Comparison of ENCODE assay signal across 20 cellular contexts in genomic region chr3:40717471-40717870, GRCh38.
"Had no signal": no experiment of that assay in that cellular context is flagged by ENCODE, and none has a peak within 500 bp of the region (broad histone marks: within the 10 kb centered on the region; RNA-seq: fewer than 3 reads in every experiment).

No MANE protein-coding gene starts in this region.

- ATAC-seq: left cardiac atrium; lower lobe of right lung; naive thymus-derived CD8-positive, alpha-beta T cell; right cardiac atrium; stimulated activated effector memory CD8-positive, alpha-beta T cell treated with anti-CD3 and anti-CD28 coated beads, Interleukin-12 subunit alpha, Interleukin-12 subunit beta, amount 100 ng/mL, for 72 hours; stimulated activated naive CD8-positive, alpha-beta T cell treated with anti-CD3 and anti-CD28 coated beads, Interleukin-15, amount 100 ng/mL, for 72 hours; upper lobe of right lung had no signal

- H3K9me3 ChIP-seq: left ventricle myocardium inferior, lower lobe of right lung, ovary, testis, tibial nerve, upper lobe of right lung, vagina had no signal

- H3K27ac Mint-ChIP-seq: immature natural killer cell; naive thymus-derived CD8-positive, alpha-beta T cell; stimulated activated effector memory CD8-positive, alpha-beta T cell treated with anti-CD3 and anti-CD28 coated beads, Interleukin-12 subunit alpha, Interleukin-12 subunit beta, amount 100 ng/mL, for 72 hours; stimulated activated naive CD8-positive, alpha-beta T cell treated with anti-CD3 and anti-CD28 coated beads, Interleukin-15, amount 100 ng/mL, for 72 hours had no signal

- H3K36me3 Mint-ChIP-seq: immature natural killer cell; naive thymus-derived CD8-positive, alpha-beta T cell; stimulated activated effector memory CD8-positive, alpha-beta T cell treated with anti-CD3 and anti-CD28 coated beads, Interleukin-12 subunit alpha, Interleukin-12 subunit beta, amount 100 ng/mL, for 72 hours had no signal

- H3K4me3 Mint-ChIP-seq: immature natural killer cell; naive thymus-derived CD8-positive, alpha-beta T cell; stimulated activated effector memory CD8-positive, alpha-beta T cell treated with anti-CD3 and anti-CD28 coated beads, Interleukin-12 subunit alpha, Interleukin-12 subunit beta, amount 100 ng/mL, for 72 hours; stimulated activated naive CD8-positive, alpha-beta T cell treated with anti-CD3 and anti-CD28 coated beads, Interleukin-15, amount 100 ng/mL, for 72 hours had no signal

- H3K4me1 ChIP-seq: foreskin keratinocyte, testis, vagina had no signal

- H3K36me3 ChIP-seq: left ventricle myocardium inferior, lower lobe of right lung, ovary, tibial nerve, upper lobe of right lung, vagina had no signal

- H3K9me3 Mint-ChIP-seq: stimulated activated effector memory CD8-positive, alpha-beta T cell treated with anti-CD3 and anti-CD28 coated beads, Interleukin-12 subunit alpha, Interleukin-12 subunit beta, amount 100 ng/mL, for 72 hours; stimulated activated naive CD8-positive, alpha-beta T cell treated with anti-CD3 and anti-CD28 coated beads, Interleukin-15, amount 100 ng/mL, for 72 hours had no signal

- H3K27me3 ChIP-seq: foreskin keratinocyte, ovary, testis, tibial nerve, upper lobe of right lung, vagina had no signal

- H3K4me3 ChIP-seq: coronary artery, left ventricle myocardium inferior, lower lobe of right lung, ovary, smooth muscle cell, testis, tibial nerve, upper lobe of right lung, vagina had no signal

- H3K4me2 ChIP-seq: smooth muscle cell had no signal

- DNase-seq: effector memory CD4-positive, alpha-beta T cell; immature natural killer cell; left cardiac atrium; left ventricle myocardium inferior; lower lobe of right lung; mesendoderm; naive thymus-derived CD8-positive, alpha-beta T cell; ovary; right cardiac atrium; stimulated activated CD4-positive, alpha-beta T cell treated with anti-CD3 and anti-CD28 coated beads, Interleukin-4, amount 100 ng/mL, for 1 hour; stimulated activated CD8-positive, alpha-beta memory T cell treated with anti-CD3 and anti-CD28 coated beads, Interleukin-4, amount 100 ng/mL, for 48 hours; stimulated activated naive CD8-positive, alpha-beta T cell treated with anti-CD3 and anti-CD28 coated beads, Interleukin-15, amount 100 ng/mL, for 72 hours; testis; upper lobe of right lung had no signal

- H3K4me1 Mint-ChIP-seq: immature natural killer cell; stimulated activated effector memory CD8-positive, alpha-beta T cell treated with anti-CD3 and anti-CD28 coated beads, Interleukin-12 subunit alpha, Interleukin-12 subunit beta, amount 100 ng/mL, for 72 hours had no signal

- H3K27ac ChIP-seq: coronary artery, foreskin keratinocyte, left ventricle myocardium inferior, lower lobe of right lung, ovary, testis, tibial nerve, upper lobe of right lung, vagina had no signal
